ENCODE assay signal across 18 cellular contexts in the genomic region with DNA sequence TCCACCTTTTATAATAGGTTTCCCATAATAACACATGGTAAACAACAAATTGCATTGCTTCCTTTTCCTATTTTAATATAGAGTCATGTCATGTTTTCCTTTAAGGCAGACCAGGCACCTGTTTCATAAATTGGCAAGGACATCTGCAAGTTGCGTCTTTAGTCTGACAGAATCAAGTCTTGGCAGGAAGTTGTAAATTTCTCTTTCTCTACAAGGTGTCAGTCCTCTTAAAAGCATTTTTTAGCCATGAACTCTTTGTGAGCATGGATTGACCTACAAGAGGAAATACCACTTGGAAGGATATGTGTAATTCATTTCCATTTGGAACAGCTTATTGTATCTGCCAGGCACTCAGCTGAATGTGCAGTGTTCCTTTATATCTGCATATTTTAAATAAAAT.
A peak's percentile ranks its signal among the peaks of the same experiment; 100 is the strongest.
DNase-seq lines count a peak whose midpoint lies in the region; ATAC-seq and TF ChIP-seq lines count a peak whose summit lies in the region.
"Had no signal": no experiment of that assay in that cellular context is flagged by ENCODE, and none has a peak within 500 bp of the region (broad histone marks: within the 10 kb centered on the region; RNA-seq: fewer than 3 reads in every experiment).

No MANE protein-coding gene starts in this region.

- no peaks in the 10 kb centered on the region for H3K4me1 ChIP-seq in endodermal cell (ENCODE audit: control insufficient read depth, insufficient read depth, low read length)

- no peaks in the 10 kb centered on the region for H3K36me3 Mint-ChIP-seq in endodermal cell (ENCODE audit: low read depth)
- no peaks in the 10 kb centered on the region for H3K36me3 Mint-ChIP-seq in activated T-helper 17 cell treated with anti-CD3 and anti-CD28 coated beads, Interleukin-2, amount 50 U/mL, for 72 hours (ENCODE audit: low read depth)
- H3K36me3 Mint-ChIP-seq in CD14-positive monocyte, result no peaks in the 10 kb centered on the region
- H3K36me3 Mint-ChIP-seq: CD4-positive, alpha-beta memory T cell had no signal

- peak overlapping the region; percentile 81 for H3K27ac ChIP-seq in endodermal cell (ENCODE audit: low read depth, low read length)
- H3K27ac ChIP-seq: PC-9, SJCRH30 had no signal

- H3K4me3 Mint-ChIP-seq in endodermal cell (no peak overlapping the region), CD14-positive monocyte (no peak overlapping the region)
- H3K4me3 Mint-ChIP-seq in activated T-helper 17 cell treated with anti-CD3 and anti-CD28 coated beads, Interleukin-2, amount 50 U/mL, for 72 hours, result no peak overlapping the region
- H3K4me3 Mint-ChIP-seq: CD4-positive, alpha-beta memory T cell had no signal

- H3K27me3 Mint-ChIP-seq in endodermal cell (ENCODE audit: insufficient read depth) (no peaks in the 10 kb centered on the region), CD14-positive monocyte (ENCODE audit: low read depth in 3 of 3) (no peaks in the 10 kb centered on the region)
- no peaks in the 10 kb centered on the region for H3K27me3 Mint-ChIP-seq in activated T-helper 17 cell treated with anti-CD3 and anti-CD28 coated beads, Interleukin-2, amount 50 U/mL, for 72 hours

- intact Hi-C loops in CD14-positive monocyte (cut with micrococcal nuclease), result no loop called here

- DNase-seq in EH (ENCODE audit: low read depth), result peak; percentile 20
- peak; percentile 40 for DNase-seq in NCI-H226
- no peak for DNase-seq in endodermal cell
- DNase-seq in myocyte (ENCODE audit: low read depth), result peak; percentile 22
- no peak for DNase-seq in RPMI8226
- DNase-seq in CD14-positive monocyte (ENCODE audit: low spot score), result no peak
- DNase-seq: CD4-positive, alpha-beta memory T cell; DMS153; KBM-7; NCI-H1105 treated with DMSO at 0.1 percent for 48 hours; NCI-H1694 treated with DMSO at 0.1 percent for 48 hours; NCI-H345; NCI-H524 treated with DMSO at 0.1 percent for 48 hours; PC-9; SJCRH30 had no signal

- no peaks in the 10 kb centered on the region for H3K36me3 ChIP-seq in endodermal cell (ENCODE audit: control insufficient read depth, insufficient read depth, low read length)
- H3K36me3 ChIP-seq: SJCRH30 had no signal

- no peaks in the 10 kb centered on the region for H3K4me1 Mint-ChIP-seq in endodermal cell
- no peaks in the 10 kb centered on the region for H3K4me1 Mint-ChIP-seq in activated T-helper 17 cell treated with anti-CD3 and anti-CD28 coated beads, Interleukin-2, amount 50 U/mL, for 72 hours
- H3K4me1 Mint-ChIP-seq in CD14-positive monocyte, result no peaks in the 10 kb centered on the region
- H3K4me1 Mint-ChIP-seq: CD4-positive, alpha-beta memory T cell had no signal

- no peak for ATAC-seq in activated T-helper 17 cell treated with anti-CD3 and anti-CD28 coated beads, Interleukin-2, amount 50 U/mL, for 72 hours (replicated peaks)
- ATAC-seq: HCT116, HepG2 had no signal

- WGBS in endodermal cell (ENCODE audit: insufficient coverage in 1 of 2, insufficient read length in 1 of 2), 2 experiments, result 88 to 91% methylated on average over 1 of the region's 1 CpG

- H3K9ac ChIP-seq in endodermal cell (ENCODE audit: extremely low read depth, low read length, poor library complexity, severe bottlenecking), result no peak overlapping the region

- no peak overlapping the region for H3K4me3 ChIP-seq in endodermal cell (ENCODE audit: low read length)
- H3K4me3 ChIP-seq: PC-9, SJCRH30 had no signal

- H3K27ac Mint-ChIP-seq in endodermal cell (no peak overlapping the region), CD14-positive monocyte (no peak overlapping the region)
- no peak overlapping the region for H3K27ac Mint-ChIP-seq in activated T-helper 17 cell treated with anti-CD3 and anti-CD28 coated beads, Interleukin-2, amount 50 U/mL, for 72 hours
- H3K27ac Mint-ChIP-seq: CD4-positive, alpha-beta memory T cell had no signal

- H3K27me3 ChIP-seq in endodermal cell (ENCODE audit: control insufficient read depth, insufficient read depth, low read length, poor library complexity, severe bottlenecking), result no peaks in the 10 kb centered on the region
- H3K27me3 ChIP-seq: SJCRH30 had no signal

- no peaks in the 10 kb centered on the region for H3K9me3 ChIP-seq in endodermal cell (ENCODE audit: control insufficient read depth, low read length)
- H3K9me3 ChIP-seq: SJCRH30 had no signal

- H3K9me3 Mint-ChIP-seq in endodermal cell (no peaks in the 10 kb centered on the region), CD14-positive monocyte (peaks cover 0 to 3% (median 0%) of the 10 kb centered on the region in 7 donors)
- no peaks in the 10 kb centered on the region for H3K9me3 Mint-ChIP-seq in activated T-helper 17 cell treated with anti-CD3 and anti-CD28 coated beads, Interleukin-2, amount 50 U/mL, for 72 hours
- H3K9me3 Mint-ChIP-seq: CD4-positive, alpha-beta memory T cell had no signal

- TF ChIP-seq CTCF in endodermal cell (conservative IDR thresholded peaks at IDR 0.05) (no peak), CD14-positive monocyte (IDR thresholded peaks at IDR 0.05) (no peak)

Comparison
In these comparisons a context has a peak if more than half of its experiments do, and no peak if none do; other contexts are left out.
1. DNase-seq: peak in EH (single experiment), NCI-H226 (single experiment) and myocyte (single experiment); none in endodermal cell (single experiment), RPMI8226 (single experiment) and CD14-positive monocyte (single experiment).